Comparison of ENCODE assay signal across 9 cellular contexts in the genomic region with DNA sequence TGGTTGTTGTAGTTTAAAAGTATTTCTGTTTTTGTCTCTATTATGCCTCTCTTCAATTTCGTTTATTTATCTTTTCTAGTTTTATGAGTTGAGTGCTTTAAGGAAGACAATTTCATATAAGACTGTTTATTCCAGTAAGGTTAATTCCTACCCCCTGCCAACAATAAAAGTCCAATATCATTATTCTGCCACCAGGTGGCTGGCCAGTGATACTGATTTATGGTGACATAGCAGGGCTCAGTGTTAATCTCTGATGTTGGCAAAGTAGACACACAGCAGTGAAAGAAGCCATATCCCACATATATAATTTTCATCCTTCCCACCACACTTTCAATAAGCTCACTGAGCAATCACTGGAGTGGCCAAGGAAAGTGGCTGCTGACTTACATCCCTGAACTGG.
DNase-seq lines count a peak whose midpoint lies in the region; ATAC-seq and TF ChIP-seq lines count a peak whose summit lies in the region.
"Had no signal": no experiment of that assay in that cellular context is flagged by ENCODE, and none has a peak within 500 bp of the region (broad histone marks: within the 10 kb centered on the region; RNA-seq: fewer than 3 reads in every experiment).

No MANE protein-coding gene starts in this region.

- DNase-seq in Calu3: peak; percentile 44
- DNase-seq in astrocyte of the spinal cord (ENCODE audit: low read depth, low spot score): peak; percentile 31
- no peak for DNase-seq in lower lobe of right lung
- DNase-seq in activated CD4-positive, CD25-positive, alpha-beta regulatory T cell (lab: John Stamatoyannopoulos, UW): no peak
- no peak for DNase-seq in sciatic nerve (ENCODE audit: low spot score)
- no peak for DNase-seq in activated naive CD4-positive, alpha-beta T cell treated with Interleukin-2 at 50 U/mL for 16 hours
- DNase-seq: activated gamma-delta T cell had no signal

- no peak overlapping the region for H3K4me3 ChIP-seq in astrocyte of the spinal cord (ENCODE audit: low read depth, low read length)
- H3K4me3 ChIP-seq in lower lobe of right lung: no peak overlapping the region

- no peaks in the 10 kb centered on the region for H3K4me1 ChIP-seq in lower lobe of right lung

- no peaks in the 10 kb centered on the region for H3K4me1 Mint-ChIP-seq in Calu3 (ENCODE audit: low read depth, unreplicated experiment)

- no peak overlapping the region for H3K4me3 Mint-ChIP-seq in Calu3 (ENCODE audit: low read depth, unreplicated experiment)

- H3K27ac ChIP-seq in lower lobe of right lung: no peak overlapping the region

- H3K9me3 ChIP-seq in lower lobe of right lung: no peaks in the 10 kb centered on the region

- no peak overlapping the region for H3K27ac Mint-ChIP-seq in Calu3 (ENCODE audit: unreplicated experiment)

- no peaks in the 10 kb centered on the region for H3K36me3 ChIP-seq in lower lobe of right lung

- intact Hi-C loops in Calu3 (cut with micrococcal nuclease; ENCODE audit: unreplicated experiment) (loop anchor here (1.0 to 10.0 kb wide), 4 partner anchors 150 to 591 kb away; no protein-coding TSS in a partner anchor), lower lobe of right lung (cut with DNase I) (no loop called here), sciatic nerve (cut with DNase I) (no loop called here)

- in situ Hi-C loops in astrocyte of the spinal cord (cut with HindIII; ENCODE audit: low sequenced_read_pairs): no loop called here

- ATAC-seq in lower lobe of right lung (peak; percentile 45 to 59), HG02610 (IDR thresholded peaks at IDR 0.05; ENCODE audit: unreplicated experiment) (no peak), sciatic nerve (no peak)

- TF ChIP-seq EP300 in Ishikawa (IDR thresholded peaks at IDR 0.05; ENCODE audit: borderline replicate concordance): no peak

- TF ChIP-seq RAD21 in Ishikawa (IDR thresholded peaks at IDR 0.05; ENCODE audit: low read depth): peak; percentile 68

- H3K27me3 ChIP-seq in lower lobe of right lung (ENCODE audit: low read depth): no peaks in the 10 kb centered on the region

- H3K9me3 Mint-ChIP-seq in Calu3 (ENCODE audit: low read depth, unreplicated experiment): no peaks in the 10 kb centered on the region

- CTCF ChIA-PET in Calu3 (lab: Charles Lee): no interaction called here

- no TSS peak for BruUV-seq in Calu3 (replicated peaks; lab: Mats Ljungman, UMichigan)

- H3K36me3 Mint-ChIP-seq in Calu3 (ENCODE audit: insufficient read depth, unreplicated experiment): no peaks in the 10 kb centered on the region

- no peaks in the 10 kb centered on the region for H3K27me3 Mint-ChIP-seq in Calu3 (ENCODE audit: unreplicated experiment)

- TF ChIP-seq CTCF in Calu3 (IDR thresholded peaks at IDR 0.05; ENCODE audit: unreplicated experiment) (peak; percentile 49), astrocyte of the spinal cord (IDR thresholded peaks at IDR 0.05; ENCODE audit: low read depth, low read length) (peak; percentile 43), lower lobe of right lung (IDR thresholded peaks at IDR 0.05) (peak; percentile 41)

TF ChIP-seq in Ishikawa, 13 proteins besides CTCF, POLR2A, EP300 and RAD21:
- TF ChIP-seq TEAD4 (IDR thresholded peaks at IDR 0.05) (no peak), TCF12 (IDR thresholded peaks at IDR 0.05; ENCODE audit: low read depth) (no peak), TAF1 (IDR thresholded peaks at IDR 0.05; ENCODE audit: low read depth) (no peak), NFIC (IDR thresholded peaks at IDR 0.05) (no peak), EGR1 (IDR thresholded peaks at IDR 0.05) (no peak), FOXM1 (IDR thresholded peaks at IDR 0.05; ENCODE audit: borderline replicate concordance, low read depth) (no peak), ZBTB7A (IDR thresholded peaks at IDR 0.05; ENCODE audit: low read depth) (no peak), REST (IDR thresholded peaks at IDR 0.05; ENCODE audit: low read depth) (no peak), CEBPB (IDR thresholded peaks at IDR 0.05) (no peak), YY1 (IDR thresholded peaks at IDR 0.05; ENCODE audit: low read depth) (no peak), CREB1 (IDR thresholded peaks at IDR 0.05; ENCODE audit: low read depth) (no peak)
- TF ChIP-seq, protein P1, sequence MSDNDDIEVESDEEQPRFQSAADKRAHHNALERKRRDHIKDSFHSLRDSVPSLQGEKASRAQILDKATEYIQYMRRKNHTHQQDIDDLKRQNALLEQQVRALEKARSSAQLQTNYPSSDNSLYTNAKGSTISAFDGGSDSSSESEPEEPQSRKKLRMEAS (IDR thresholded peaks at IDR 0.05): no peak
- TF ChIP-seq, protein P2, sequence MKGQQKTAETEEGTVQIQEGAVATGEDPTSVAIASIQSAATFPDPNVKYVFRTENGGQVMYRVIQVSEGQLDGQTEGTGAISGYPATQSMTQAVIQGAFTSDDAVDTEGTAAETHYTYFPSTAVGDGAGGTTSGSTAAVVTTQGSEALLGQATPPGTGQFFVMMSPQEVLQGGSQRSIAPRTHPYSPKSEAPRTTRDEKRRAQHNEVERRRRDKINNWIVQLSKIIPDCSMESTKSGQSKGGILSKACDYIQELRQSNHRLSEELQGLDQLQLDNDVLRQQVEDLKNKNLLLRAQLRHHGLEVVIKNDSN (IDR thresholded peaks at IDR 0.05): no peak
TF ChIP-seq in Ishikawa: peak in this region for 0.

Comparison
In these comparisons a context has a peak if more than half of its experiments do, and no peak if none do; other contexts are left out.
1. DNase-seq: peak in Calu3 (single experiment) and astrocyte of the spinal cord (single experiment); none in lower lobe of right lung (single experiment), activated CD4-positive, CD25-positive, alpha-beta regulatory T cell (0 of 4), sciatic nerve (single experiment) and activated naive CD4-positive, alpha-beta T cell treated with Interleukin-2 at 50 U/mL for 16 hours (single experiment).
2. ATAC-seq: peak in lower lobe of right lung (2 of 2); none in HG02610 (single experiment) and sciatic nerve (single experiment).
3. Peak in every context shown above with its lines, with median percentiles within 50 percentile points of each other: CTCF ChIP-seq.